Comparison of ENCODE assay signal across 9 cellular contexts in genomic region chr11:59158206-59159068, GRCh38. TPM values are rescaled to one million over a fixed set of nuclear protein-coding genes. Genes with fewer than 3 reads are reported as not detected.
A peak's percentile ranks its signal among the peaks of the same experiment; 100 is the strongest.
DNase-seq lines count a peak whose midpoint lies in the region; ATAC-seq and TF ChIP-seq lines count a peak whose summit lies in the region.
"Had no signal": no experiment of that assay in that cellular context is flagged by ENCODE, and none has a peak within 500 bp of the region (broad histone marks: within the 10 kb centered on the region; RNA-seq: fewer than 3 reads in every experiment).

No MANE protein-coding gene starts in this region.

- H3K27me3 ChIP-seq in DND-41 (ENCODE audit: insufficient read depth, low read length, poor library complexity), result no peaks in the 10 kb centered on the region
- peaks cover 0 to 16% (median 0%) of the 10 kb centered on the region in 4 donors for H3K27me3 ChIP-seq in esophagus squamous epithelium
- H3K27me3 ChIP-seq in neural cell (ENCODE audit: insufficient read depth, low read depth, low read length), result no peaks in the 10 kb centered on the region
- H3K27me3 ChIP-seq in aorta (ENCODE audit: control insufficient read depth in 1 of 2, insufficient read depth in 2 of 2, low read length in 1 of 2), result no peaks in the 10 kb centered on the region

- TF ChIP-seq EP300 in neural cell (conservative IDR thresholded peaks at IDR 0.05; ENCODE audit: poor library complexity, severe bottlenecking), result peak; percentile 51

- intact Hi-C loops in esophagus squamous epithelium (cut with DNase I) (loop anchor here (10.0 kb wide), 1 partner anchor 46 kb away; no protein-coding TSS in a partner anchor), aorta (cut with DNase I) (loop anchor here (5.0 to 10.0 kb wide), 2 partner anchors 504 to 506 kb away; no protein-coding TSS in a partner anchor)

- peak; percentile 91 for TF ChIP-seq RAD21 in neural cell (conservative IDR thresholded peaks at IDR 0.05)

- no peaks in the 10 kb centered on the region for H3K9me2 ChIP-seq in neural cell (ENCODE audit: insufficient read depth, low read length)

- no peak for TF ChIP-seq POLR2A in esophagus squamous epithelium (IDR thresholded peaks at IDR 0.05)

- H3K4me3 ChIP-seq in DND-41 (ENCODE audit: low read depth in 1 of 2, low read length in 2 of 2), result no peak overlapping the region
- H3K4me3 ChIP-seq in esophagus squamous epithelium, result no peak overlapping the region
- H3K4me3 ChIP-seq in neural cell (ENCODE audit: low read length), result no peak overlapping the region
- no peak overlapping the region for H3K4me3 ChIP-seq in aorta (ENCODE audit: low read length in 2 of 2)

- H4K20me1 ChIP-seq in DND-41 (ENCODE audit: insufficient read depth, low read length), result peaks cover 9% of the 10 kb centered on the region
- no peaks in the 10 kb centered on the region for H4K20me1 ChIP-seq in neural cell (ENCODE audit: insufficient read depth)

- H3K36me3 ChIP-seq in DND-41 (ENCODE audit: insufficient read depth, low read length), result peaks cover 3% of the 10 kb centered on the region; the same call in 1 of the 2 replicates
- H3K36me3 ChIP-seq in esophagus squamous epithelium, result no peaks in the 10 kb centered on the region
- no peaks in the 10 kb centered on the region for H3K36me3 ChIP-seq in neural cell (ENCODE audit: insufficient read depth, low read length)
- peaks cover 0 to 2% of the 10 kb centered on the region in 2 donors for H3K36me3 ChIP-seq in aorta (ENCODE audit: control insufficient read depth in 1 of 2, insufficient read depth in 2 of 2, low read length in 1 of 2)

- peak; percentile 95 for TF ChIP-seq CTCF in DND-41 (IDR thresholded peaks at IDR 0.05; ENCODE audit: borderline replicate concordance, extremely low read depth, low read length, poor library complexity, severe bottlenecking)
- peak; percentile 71 to 84 (median 78) for TF ChIP-seq CTCF in esophagus squamous epithelium (IDR thresholded peaks at IDR 0.05)
- TF ChIP-seq CTCF in neural cell (IDR thresholded peaks at IDR 0.05; ENCODE audit: poor library complexity, severe bottlenecking), result peak; percentile 96

- WGBS in esophagus squamous epithelium, 2 donors, result 39 to 41% methylated on average over 8 of the region's 8 CpGs
- WGBS in aorta, 2 donors, result 30 to 32% methylated on average over 8 of the region's 8 CpGs

- H3K9me3 ChIP-seq in DND-41 (ENCODE audit: insufficient read depth, low read length, severe bottlenecking), result no peaks in the 10 kb centered on the region
- H3K9me3 ChIP-seq in esophagus squamous epithelium, result no peaks in the 10 kb centered on the region
- no peaks in the 10 kb centered on the region for H3K9me3 ChIP-seq in neural cell (ENCODE audit: low read length)
- no peaks in the 10 kb centered on the region for H3K9me3 ChIP-seq in aorta (ENCODE audit: control insufficient read depth, low read length)

- H3K79me2 ChIP-seq in DND-41 (ENCODE audit: insufficient read depth, low read length), result no peaks in the 10 kb centered on the region
- no peaks in the 10 kb centered on the region for H3K79me2 ChIP-seq in neural cell (replicated peaks; ENCODE audit: insufficient read depth, low read length)

- ATAC-seq in DND-41 (ENCODE audit: insufficient read depth, low read depth) (peak; percentile 92), GM21423 (IDR thresholded peaks at IDR 0.05; ENCODE audit: unreplicated experiment) (peak; percentile 86), aorta (ENCODE audit: low FRiP score) (peak; percentile 89)

- H3K4me2 ChIP-seq in DND-41 (ENCODE audit: insufficient read depth, low read length), result no peak overlapping the region
- H3K4me2 ChIP-seq in neural cell (ENCODE audit: low read length), result no peak overlapping the region

- H2AFZ ChIP-seq in DND-41 (ENCODE audit: low read depth, low read length) (peak overlapping the region; percentile 15), neural cell (ENCODE audit: low read depth, low read length) (no peak overlapping the region)

- H3K9ac ChIP-seq in DND-41 (ENCODE audit: low read depth, low read length), result no peak overlapping the region
- no peak overlapping the region for H3K9ac ChIP-seq in neural cell (ENCODE audit: low read length)

- DNase-seq in DND-41 (peak; percentile 71), HK-2 (ENCODE audit: unreplicated experiment) (peak; percentile 41), NCI-H82 treated with DMSO at 0.1 percent for 48 hours (lab: John Stamatoyannopoulos, UW; ENCODE audit: unreplicated experiment) (peak; percentile 4), activated T-cell treated with anti-CD3 and anti-CD28 coated beads for 4 hours (peak; percentile 59), esophagus squamous epithelium (lab: John Stamatoyannopoulos, UW) (no peak), aorta (peak in 1 of 2 donors; percentile 53)

- H3K4me1 ChIP-seq in DND-41 (ENCODE audit: insufficient read depth, low read length) (no peaks in the 10 kb centered on the region), esophagus squamous epithelium (peaks cover 0 to 5% (median 0%) of the 10 kb centered on the region in 3 donors), aorta (ENCODE audit: control insufficient read depth in 1 of 2, insufficient read depth in 2 of 2, low read length in 2 of 2) (no peaks in the 10 kb centered on the region)

- no peaks in the 10 kb centered on the region for H3F3A ChIP-seq in neural cell (ENCODE audit: insufficient read depth, low read length, poor library complexity, severe bottlenecking)

- H3K27ac ChIP-seq in DND-41 (ENCODE audit: low read length) (no peak overlapping the region), esophagus squamous epithelium (no peak overlapping the region), neural cell (ENCODE audit: low read length) (no peak overlapping the region), aorta (ENCODE audit: low read depth in 1 of 2, low read length in 2 of 2) (no peak overlapping the region)
- H3K27ac ChIP-seq: epithelial cell of prostate had no signal

TF ChIP-seq in neural cell, 6 proteins besides CTCF, POLR2A, EP300 and RAD21:
- TF ChIP-seq POLR2AphosphoS5 (IDR thresholded peaks at IDR 0.05), result no peak
- peak; percentile 79 for TF ChIP-seq SMC3 (conservative IDR thresholded peaks at IDR 0.05; ENCODE audit: poor library complexity)

RNA-seq across cellular contexts. Expression of gene DTX4, which starts 13.5 kb away (rescaled TPM):
- 1 to 10 TPM; 2.4 to 8.4 (median 4.6) TPM for total RNA-seq in esophagus squamous epithelium
- polyA plus RNA-seq in neural cell, result 31.4 and 37.7 TPM in 2 replicates
- polyA minus RNA-seq in neural cell, result 51.9 and 52.6 TPM in 2 replicates
- 1 to 10 TPM; 2.6 to 7.1 TPM for total RNA-seq in aorta
- polyA plus RNA-seq in aorta, result 10 to 100 TPM in 1 of 2 donors, 1 to 10 TPM in 1; 4.0 to 10.0 TPM

RNA-seq across cellular contexts. Expression of gene FAM111A, which starts 15.8 kb away (rescaled TPM):
- total RNA-seq in esophagus squamous epithelium, result 10 to 100 TPM; 15.0 to 23.3 (median 16.7) TPM
- polyA plus RNA-seq in neural cell, result 0.88 and 3.2 TPM in 2 replicates
- 0.12 TPM in 1 of 2 replicates, not detected in the other for polyA minus RNA-seq in neural cell
- 10 to 100 TPM; 19.0 to 49.0 TPM for total RNA-seq in aorta
- 10 to 100 TPM in 1 of 2 donors, 1 to 10 TPM in 1; 5.8 to 29.6 TPM for polyA plus RNA-seq in aorta

RNA-seq across cellular contexts. Expression of gene FAM111B, which starts 51.4 kb away (rescaled TPM):
- 10 to 100 TPM in 2 of 4 donors, 1 to 10 TPM in 2; 2.9 to 14.9 (median 8.0) TPM for total RNA-seq in esophagus squamous epithelium
- polyA plus RNA-seq in neural cell, result 0.58 and 1.2 TPM in 2 replicates
- polyA minus RNA-seq in neural cell, result 0.58 and 0.97 TPM in 2 replicates
- under 1 TPM; 0.65 to 0.87 TPM for total RNA-seq in aorta
- under 1 TPM; 0.20 to 0.25 TPM for polyA plus RNA-seq in aorta

RNA-seq across cellular contexts. Expression of gene MPEG1, which starts 54.3 kb away (rescaled TPM):
- total RNA-seq in esophagus squamous epithelium (10 to 100 TPM in 1 of 4 donors, 1 to 10 TPM in 2, under 1 TPM in 1; 0.04 to 19.5 (median 5.1) TPM), aorta (10 to 100 TPM; 27.0 to 27.1 TPM)
- polyA plus RNA-seq in neural cell (0.21 TPM in 1 of 2 replicates, not detected in the other), aorta (10 to 100 TPM in 1 of 2 donors, 1 to 10 TPM in 1; 4.3 to 23.0 TPM)
- not detected in 2 replicates for polyA minus RNA-seq in neural cell
